9 cellular contexts compared by ENCODE assay signal in the genomic region with DNA sequence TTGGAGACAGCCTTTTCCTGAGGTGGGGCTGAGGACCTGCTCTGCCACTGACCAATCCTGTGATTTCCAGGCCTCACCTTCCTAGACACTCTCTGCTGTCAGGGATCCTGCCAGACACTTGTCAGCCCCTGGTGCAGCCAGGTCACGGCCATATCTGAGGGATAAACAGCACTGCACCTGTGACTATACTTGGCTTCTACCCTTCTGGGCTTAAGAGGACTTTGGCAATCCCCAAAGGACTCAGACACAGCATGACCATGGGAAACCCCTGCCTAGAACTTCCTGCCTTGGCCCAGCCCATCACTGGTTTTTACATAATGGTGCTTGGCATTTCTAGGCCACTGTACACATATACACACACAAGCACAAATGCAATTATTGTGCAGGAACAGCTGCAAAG.
DNase-seq lines count a peak whose midpoint lies in the region; ATAC-seq lines count a peak whose summit lies in the region.
"Had no signal": no experiment of that assay in that cellular context is flagged by ENCODE, and none has a peak within 500 bp of the region (broad histone marks: within the 10 kb centered on the region; RNA-seq: fewer than 3 reads in every experiment).

No MANE protein-coding gene starts in this region.

- peaks cover 14% of the 10 kb centered on the region for H3K4me1 ChIP-seq in BLaER1

- H3K36me3 ChIP-seq in BLaER1: no peaks in the 10 kb centered on the region

- DNase-seq in COLO668 (lab: John Stamatoyannopoulos, UW; ENCODE audit: unreplicated experiment) (no peak), T-helper 1 cell (no peak), T-helper 9 cell (no peak)
- DNase-seq in activated CD4-positive, alpha-beta T cell treated with anti-CD3 and anti-CD28 coated beads for 1 hour: no peak
- DNase-seq: occipital lobe had no signal

- no peaks in the 10 kb centered on the region for H3K27me3 ChIP-seq in BLaER1

- H4K20me1 ChIP-seq in BLaER1: no peaks in the 10 kb centered on the region

- no peak overlapping the region for H3K4me3 ChIP-seq in BLaER1

- H3K4me2 ChIP-seq in BLaER1: peak overlapping the region; percentile 33; the same call in 1 of the 2 replicates

- no peaks in the 10 kb centered on the region for H3K9me3 ChIP-seq in BLaER1

- ATAC-seq in GM19035 (IDR thresholded peaks at IDR 0.05; ENCODE audit: unreplicated experiment): peak; percentile 92
- peak; percentile 96 for ATAC-seq in HG02623 (IDR thresholded peaks at IDR 0.05; ENCODE audit: unreplicated experiment)
- ATAC-seq in HG03469 (IDR thresholded peaks at IDR 0.05; ENCODE audit: unreplicated experiment): peak; percentile 85

- no peak overlapping the region for H3K9ac ChIP-seq in BLaER1

- no peak overlapping the region for H3K27ac ChIP-seq in BLaER1
